8 cellular contexts compared by ENCODE assay signal in the genomic region with DNA sequence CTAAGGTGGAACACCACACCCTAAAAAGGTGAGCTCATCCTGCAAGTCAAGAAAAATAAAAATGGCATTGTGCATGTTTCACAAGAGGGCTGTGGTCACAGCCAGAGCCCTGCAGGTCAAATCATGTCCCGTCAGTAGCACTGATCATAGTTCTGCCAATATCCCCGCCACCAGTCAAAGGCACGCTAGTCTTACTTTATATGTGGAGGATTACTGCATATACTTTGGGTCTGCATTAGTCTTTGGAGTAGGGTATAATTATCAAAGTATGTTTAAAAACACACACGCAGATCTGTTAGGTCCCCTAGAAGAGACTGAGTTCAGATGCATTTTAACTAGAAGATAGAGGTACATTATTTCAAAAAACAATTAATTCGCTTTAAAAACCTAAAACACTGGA. TPM values are rescaled to one million over a fixed set of nuclear protein-coding genes. Genes with fewer than 3 reads are reported as not detected.
A peak's percentile ranks its signal among the peaks of the same experiment; 100 is the strongest.
DNase-seq lines count a peak whose midpoint lies in the region; ATAC-seq, FAIRE-seq and TF ChIP-seq lines count a peak whose summit lies in the region.

No MANE protein-coding gene starts in this region.

- peaks cover 26% of the 10 kb centered on the region for H3F3A ChIP-seq in MM.1S (ENCODE audit: insufficient read depth, low read length)

- peak overlapping the region; percentile 96 for H3K9ac ChIP-seq in MM.1S (ENCODE audit: low read length)

- H3K4me1 ChIP-seq in MM.1S (ENCODE audit: low read length) (peaks cover 25% of the 10 kb centered on the region), mesodermal cell (ENCODE audit: control insufficient read depth, insufficient read depth, low read length, poor library complexity, severe bottlenecking) (peaks cover 3% of the 10 kb centered on the region)

- FAIRE-seq in bronchial epithelial cell (lab: Jason Lieb, UNC), result no peak

- H3K36me3 ChIP-seq in MM.1S (replicated peaks; ENCODE audit: insufficient read depth, low read length) (no peaks in the 10 kb centered on the region), bronchial epithelial cell (ENCODE audit: control insufficient read depth, insufficient read depth, low read length) (peaks cover 4% of the 10 kb centered on the region), mesodermal cell (ENCODE audit: control insufficient read depth, insufficient read depth, low read length) (peaks cover 5% of the 10 kb centered on the region)

- peaks cover 66% of the 10 kb centered on the region for H3K79me2 ChIP-seq in MM.1S (ENCODE audit: low read length)

- H3K9me3 ChIP-seq in MM.1S (replicated peaks; ENCODE audit: insufficient read depth, low read length) (no peaks in the 10 kb centered on the region), mesodermal cell (ENCODE audit: control insufficient read depth, low read length) (no peaks in the 10 kb centered on the region)

- H4K20me1 ChIP-seq in MM.1S (ENCODE audit: insufficient read depth, low read length), result no peaks in the 10 kb centered on the region

- no peaks in the 10 kb centered on the region for H3K27me3 ChIP-seq in MM.1S (replicated peaks; ENCODE audit: insufficient read depth, low read length)
- H3K27me3 ChIP-seq in bronchial epithelial cell (ENCODE audit: control insufficient read depth, insufficient read depth, low read length), result no peaks in the 10 kb centered on the region

- peak overlapping the region; percentile 90; the same call in 1 of the 2 replicates for H3K27ac ChIP-seq in MM.1S (ENCODE audit: low read length)
- peak overlapping the region; percentile 45 for H3K27ac ChIP-seq in mesodermal cell (ENCODE audit: low read depth, low read length, severe bottlenecking)

- DNase-seq in COLO668 (lab: John Stamatoyannopoulos, UW; ENCODE audit: unreplicated experiment), result peak; percentile 24
- DNase-seq in MM.1S, result peak; percentile 39
- peak; percentile 94 for DNase-seq in bronchial epithelial cell (ENCODE audit: low read depth)
- DNase-seq in cerebellum (ENCODE audit: low spot score), result no peak

- H2AFZ ChIP-seq in MM.1S (ENCODE audit: low read length), result no peak overlapping the region

- no peak for ATAC-seq in HG03135 (IDR thresholded peaks at IDR 0.05; ENCODE audit: unreplicated experiment)
- no peak for ATAC-seq in GM21825 (IDR thresholded peaks at IDR 0.05; ENCODE audit: unreplicated experiment)
- no peak for ATAC-seq in HG02610 (IDR thresholded peaks at IDR 0.05; ENCODE audit: unreplicated experiment)

- peak overlapping the region; percentile 97 for H3K4me2 ChIP-seq in MM.1S (ENCODE audit: low read depth, low read length)

- H3K4me3 ChIP-seq in MM.1S (ENCODE audit: low read length) (peak overlapping the region; percentile 83), bronchial epithelial cell (ENCODE audit: low read depth, low read length) (peak overlapping the region; percentile 88), mesodermal cell (ENCODE audit: extremely low read depth, insufficient read depth, low read length, poor library complexity, severe bottlenecking) (peak overlapping the region; percentile 69)

- 20 to 25% methylated on average over 1 of the region's 5 CpGs for WGBS in mesodermal cell (ENCODE audit: insufficient coverage in 2 of 2), 2 experiments

- no peaks in the 10 kb centered on the region for H3K9me2 ChIP-seq in MM.1S (replicated peaks; ENCODE audit: insufficient read depth, low read length)

- no peak for TF ChIP-seq CTCF in MM.1S (IDR thresholded peaks at IDR 0.05; ENCODE audit: low read length)
- TF ChIP-seq CTCF in bronchial epithelial cell (IDR thresholded peaks at IDR 0.05; ENCODE audit: insufficient read depth, low read length, severe bottlenecking), result no peak

RNA-seq across cellular contexts. Expression of a gene that starts 1.8 kb away (rescaled TPM):
- total RNA-seq in bronchial epithelial cell (161 and 401 TPM in 2 replicates), cerebellum (1.4 TPM)
- 42.7 TPM for polyA plus RNA-seq in mesodermal cell (2013, experiment 1 of 2)
- polyA plus RNA-seq in mesodermal cell (2013, experiment 2 of 2), result 49.7 TPM

RNA-seq across cellular contexts. Expression of a gene that starts 56.3 kb away (rescaled TPM):
- total RNA-seq in bronchial epithelial cell (10.3 and 14.2 TPM in 2 replicates), cerebellum (38.3 TPM)
- polyA plus RNA-seq in mesodermal cell (2013, experiment 1 of 2), result 0.41 TPM
- 0.25 TPM for polyA plus RNA-seq in mesodermal cell (2013, experiment 2 of 2)

Comparison
In these comparisons a context has a peak if more than half of its experiments do, and no peak if none do; other contexts are left out.
1. RNA of a gene that starts 1.8 kb away (total RNA-seq): 161 to 401 TPM in bronchial epithelial cell; 1.4 TPM in cerebellum (single experiment); every median in the first group is over 10 times any median in the second.
2. Peak in every context shown above with its lines, with median percentiles within 50 percentile points of each other: H3K4me3 ChIP-seq.